In the genomic region with DNA sequence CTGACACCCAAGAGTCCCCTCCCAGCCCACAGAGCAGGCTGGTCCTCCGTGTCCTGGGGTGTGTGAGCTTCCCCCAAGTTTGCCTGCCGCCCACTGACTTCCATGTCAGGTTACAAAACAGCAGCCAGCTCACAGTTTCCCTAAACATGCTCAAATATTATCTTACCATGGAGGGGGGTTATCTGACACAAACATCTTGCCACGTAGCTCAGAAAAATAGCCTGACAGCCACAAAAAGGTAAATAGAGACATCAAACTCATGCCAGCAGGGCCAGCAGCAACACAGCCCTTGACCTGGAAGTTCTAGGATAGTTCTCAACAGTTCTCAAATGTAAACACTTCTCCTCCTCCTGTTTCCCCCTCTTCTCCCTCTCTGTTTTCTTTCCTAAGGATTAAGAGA, we compare ENCODE assay signal across 18 cellular contexts.
DNase-seq lines count a peak whose midpoint lies in the region; TF ChIP-seq lines count a peak whose summit lies in the region.
"Had no signal": no experiment of that assay in that cellular context is flagged by ENCODE, and none has a peak within 500 bp of the region (broad histone marks: within the 10 kb centered on the region; RNA-seq: fewer than 3 reads in every experiment).

No MANE protein-coding gene starts in this region.

- no peaks in the 10 kb centered on the region for H3K79me2 ChIP-seq in osteoblast (ENCODE audit: insufficient read depth, low read length)

- no peaks in the 10 kb centered on the region for H4K20me1 ChIP-seq in osteoblast (ENCODE audit: insufficient read depth, low read length)

- H3K4me3 Mint-ChIP-seq in HFFc6: no peak overlapping the region
- H3K4me3 Mint-ChIP-seq: CD14-positive monocyte had no signal

- H3K9me3 ChIP-seq in osteoblast (ENCODE audit: low read depth, low read length): no peaks in the 10 kb centered on the region
- no peaks in the 10 kb centered on the region for H3K9me3 ChIP-seq in testis

- no peak for TF ChIP-seq POLR2A in testis (IDR thresholded peaks at IDR 0.05)

- H3K27ac Mint-ChIP-seq in HFFc6: peak overlapping the region; percentile 4; the same call in 1 of the 2 replicates
- H3K27ac Mint-ChIP-seq: CD14-positive monocyte had no signal

- no peaks in the 10 kb centered on the region for H3K9me3 Mint-ChIP-seq in HFFc6
- H3K9me3 Mint-ChIP-seq: CD14-positive monocyte had no signal

- H3K4me1 Mint-ChIP-seq in HFFc6 (ENCODE audit: low read depth): peaks cover 54% of the 10 kb centered on the region

- peak overlapping the region; percentile 10 for H2AFZ ChIP-seq in osteoblast (ENCODE audit: low read length)

- H3K4me1 ChIP-seq in osteoblast (ENCODE audit: insufficient read depth, low read length) (peaks cover 46% of the 10 kb centered on the region), testis (peaks cover 37% of the 10 kb centered on the region)

- DNase-seq in HFFc6: no peak
- peak; percentile 47 for DNase-seq in iris pigment epithelial cell (ENCODE audit: low read depth)
- no peak for DNase-seq in osteoblast (ENCODE audit: insufficient read length, low spot score, missing footprints)
- DNase-seq in testis: no peak
- no peak for DNase-seq in NCI-H2107 treated with DMSO at 0.1 percent for 48 hours (lab: John Stamatoyannopoulos, UW; ENCODE audit: unreplicated experiment)
- DNase-seq in NCI-H510A treated with DMSO at 0.1 percent for 48 hours (lab: John Stamatoyannopoulos, UW): no peak
- DNase-seq in substantia nigra (lab: John Stamatoyannopoulos, UW): no peak
- no peak for DNase-seq in NCI-H128 (lab: John Stamatoyannopoulos, UW; ENCODE audit: unreplicated experiment)
- DNase-seq: EL, GF-D8, Kasumi-1, MM.1S, NCI-H1048, NCI-H1436, NCI-H187 treated with DMSO at 0.1 percent for 48 hours, NCI-H2107, SIG-M5 had no signal

- WGBS in testis, 2 donors: 59 to 77% methylated on average over 3 of the region's 3 CpGs

- H3K4me3 ChIP-seq in osteoblast (ENCODE audit: insufficient read depth, low read length) (no peak overlapping the region), testis (no peak overlapping the region)

- no peak overlapping the region for H3K27ac ChIP-seq in osteoblast (ENCODE audit: low read depth, low read length)
- H3K27ac ChIP-seq in testis: peak overlapping the region; percentile 40 to 93
- no peak overlapping the region for H3K27ac ChIP-seq in substantia nigra (ENCODE audit: low read depth, low read length, poor library complexity, severe bottlenecking)

- H3K36me3 Mint-ChIP-seq in HFFc6 (ENCODE audit: low read depth): no peaks in the 10 kb centered on the region
- H3K36me3 Mint-ChIP-seq: CD14-positive monocyte had no signal

- H3K4me2 ChIP-seq in osteoblast (ENCODE audit: insufficient read depth, low read length): no peak overlapping the region

- no peak for TF ChIP-seq CTCF in HFFc6 (IDR thresholded peaks at IDR 0.05)
- no peak for TF ChIP-seq CTCF in osteoblast (IDR thresholded peaks at IDR 0.05; ENCODE audit: extremely low read depth, low read depth, low read length)
- TF ChIP-seq CTCF in testis (IDR thresholded peaks at IDR 0.05): no peak

- intact Hi-C loops in testis (cut with DNase I; ENCODE audit: low total_unique reads): no loop called here

- peaks cover 4% of the 10 kb centered on the region for H3K27me3 Mint-ChIP-seq in HFFc6 (ENCODE audit: insufficient read depth)

- H3K36me3 ChIP-seq in osteoblast (ENCODE audit: insufficient read depth, low read length) (no peaks in the 10 kb centered on the region), testis (ENCODE audit: low read depth, missing control alignments) (no peaks in the 10 kb centered on the region)

- no peaks in the 10 kb centered on the region for H3K27me3 ChIP-seq in osteoblast (ENCODE audit: insufficient read depth, low read length)
- H3K27me3 ChIP-seq in testis: no peaks in the 10 kb centered on the region

Comparison
In these comparisons a context has a peak if more than half of its experiments do, and no peak if none do; other contexts are left out.
1. H3K27ac ChIP-seq: peak in testis (2 of 2); none in osteoblast (single experiment) and substantia nigra (single experiment).